13 cellular contexts compared by ENCODE assay signal in genomic region chr2:128776461-128776971, GRCh38.
DNase-seq lines count a peak whose midpoint lies in the region; ATAC-seq and TF ChIP-seq lines count a peak whose summit lies in the region.
"Had no signal": no experiment of that assay in that cellular context is flagged by ENCODE, and none has a peak within 500 bp of the region (broad histone marks: within the 10 kb centered on the region; RNA-seq: fewer than 3 reads in every experiment).

No MANE protein-coding gene starts in this region.

- no peak for ATAC-seq in Right ventricle myocardium inferior
- ATAC-seq in aorta (ENCODE audit: low FRiP score): no peak
- ATAC-seq: CD8-positive, alpha-beta T cell had no signal

- WGBS in aorta, 2 donors: 88 to 94% methylated on average over 12 of the region's 12 CpGs

- H3K4me1 ChIP-seq in right atrium auricular region: peaks cover 0 to 18% of the 10 kb centered on the region in 2 donors
- H3K4me1 ChIP-seq in aorta (ENCODE audit: control insufficient read depth in 1 of 2, insufficient read depth in 2 of 2, low read length in 2 of 2): no peaks in the 10 kb centered on the region

- peak; percentile 34 for DNase-seq in right atrium auricular region (ENCODE audit: low spot score)
- DNase-seq in Right ventricle myocardium inferior (ENCODE audit: missing footprints): no peak
- DNase-seq in islet precursor cell: peak; percentile 45
- DNase-seq in progenitor cell of endocrine pancreas (ENCODE audit: low spot score, unreplicated experiment): no peak
- DNase-seq in aorta: peak; percentile 20 to 60
- DNase-seq in glutamatergic neuron: no peak
- DNase-seq in DMS153 treated with DMSO at 0.1 percent for 48 hours (lab: John Stamatoyannopoulos, UW; ENCODE audit: unreplicated experiment): no peak
- DNase-seq: KG1, NCI-H1092 treated with DMSO at 0.1 percent for 48 hours, NCI-H1694 treated with DMSO at 0.1 percent for 48 hours, NCI-H82, SHP77 treated with DMSO at 0.1 percent for 48 hours had no signal

- H3K27me3 ChIP-seq in right atrium auricular region (no peaks in the 10 kb centered on the region), aorta (ENCODE audit: control insufficient read depth in 1 of 2, insufficient read depth in 2 of 2, low read length in 1 of 2) (no peaks in the 10 kb centered on the region)

- H3K4me1 Mint-ChIP-seq in progenitor cell of endocrine pancreas (ENCODE audit: low read depth) (peaks cover 5% of the 10 kb centered on the region), glutamatergic neuron (ENCODE audit: low read depth, unreplicated experiment) (no peaks in the 10 kb centered on the region)

- H3K27me3 Mint-ChIP-seq in progenitor cell of endocrine pancreas: peaks cover 28% of the 10 kb centered on the region
- H3K27me3 Mint-ChIP-seq in glutamatergic neuron (ENCODE audit: unreplicated experiment): peaks cover 5% of the 10 kb centered on the region

- H3K9me3 ChIP-seq in right atrium auricular region (no peaks in the 10 kb centered on the region), aorta (ENCODE audit: control insufficient read depth, low read length) (no peaks in the 10 kb centered on the region)

- H3K36me3 Mint-ChIP-seq in progenitor cell of endocrine pancreas (ENCODE audit: insufficient read depth) (no peaks in the 10 kb centered on the region), glutamatergic neuron (ENCODE audit: unreplicated experiment) (no peaks in the 10 kb centered on the region)
- H3K36me3 Mint-ChIP-seq: CD8-positive, alpha-beta T cell had no signal

- H3K36me3 ChIP-seq in right atrium auricular region (no peaks in the 10 kb centered on the region), aorta (ENCODE audit: control insufficient read depth in 1 of 2, insufficient read depth in 2 of 2, low read length in 1 of 2) (no peaks in the 10 kb centered on the region)

- H3K4me3 Mint-ChIP-seq in progenitor cell of endocrine pancreas (ENCODE audit: low read depth) (no peak overlapping the region), glutamatergic neuron (ENCODE audit: unreplicated experiment) (no peak overlapping the region)
- H3K4me3 Mint-ChIP-seq: CD8-positive, alpha-beta T cell had no signal

- intact Hi-C loops in Right ventricle myocardium inferior (cut with DNase I): no loop called here
- intact Hi-C loops in aorta (cut with DNase I): no loop called here

- H3K4me3 ChIP-seq in right atrium auricular region: no peak overlapping the region
- H3K4me3 ChIP-seq in aorta (ENCODE audit: low read length in 2 of 2): no peak overlapping the region

- TF ChIP-seq CTCF in right atrium auricular region (IDR thresholded peaks at IDR 0.05) (no peak), progenitor cell of endocrine pancreas (IDR thresholded peaks at IDR 0.05; ENCODE audit: unreplicated experiment) (no peak), glutamatergic neuron (IDR thresholded peaks at IDR 0.05; ENCODE audit: partially characterized antibody, unreplicated experiment) (no peak)

- no peak overlapping the region for H3K27ac ChIP-seq in right atrium auricular region
- H3K27ac ChIP-seq in aorta (ENCODE audit: low read depth in 1 of 2, low read length in 2 of 2): no peak overlapping the region

- H3K9me3 Mint-ChIP-seq in progenitor cell of endocrine pancreas (ENCODE audit: low read depth) (no peaks in the 10 kb centered on the region), glutamatergic neuron (ENCODE audit: unreplicated experiment) (peaks cover 5% of the 10 kb centered on the region)
- H3K9me3 Mint-ChIP-seq: CD8-positive, alpha-beta T cell had no signal

- peak overlapping the region; percentile 29 for H3K27ac Mint-ChIP-seq in progenitor cell of endocrine pancreas
- H3K27ac Mint-ChIP-seq in glutamatergic neuron (ENCODE audit: unreplicated experiment): no peak overlapping the region
- H3K27ac Mint-ChIP-seq: CD8-positive, alpha-beta T cell had no signal

Comparison
In these comparisons a context has a peak if more than half of its experiments do, and no peak if none do; other contexts are left out.
1. DNase-seq: peak in right atrium auricular region (single experiment), islet precursor cell (single experiment) and aorta (2 of 2); none in Right ventricle myocardium inferior (single experiment), progenitor cell of endocrine pancreas (single experiment), glutamatergic neuron (single experiment) and DMS153 treated with DMSO at 0.1 percent for 48 hours (single experiment).